Comparison of ENCODE assay signal across 9 cellular contexts in the genomic region with DNA sequence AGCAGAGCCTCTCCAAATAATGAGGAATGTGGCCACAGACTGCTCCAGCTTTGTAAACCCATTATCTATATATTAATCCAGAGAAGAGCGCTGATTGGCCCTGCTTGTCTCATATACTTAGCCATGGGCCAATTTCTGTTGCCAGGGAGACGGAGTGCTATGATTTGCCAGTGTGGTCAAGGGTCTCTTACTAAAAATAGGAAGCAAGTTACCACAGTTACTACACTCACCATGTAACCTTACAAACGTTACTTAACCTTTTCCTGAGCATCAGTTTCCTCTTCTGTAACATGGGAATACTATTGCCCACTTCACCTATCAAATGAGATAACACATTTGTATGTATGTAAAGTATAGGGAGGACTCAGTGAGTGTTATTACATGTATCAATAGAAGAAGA. TPM values are rescaled to one million over a fixed set of nuclear protein-coding genes. Genes with fewer than 3 reads are reported as not detected.
A peak's percentile ranks its signal among the peaks of the same experiment; 100 is the strongest.
DNase-seq lines count a peak whose midpoint lies in the region; ATAC-seq, FAIRE-seq and TF ChIP-seq lines count a peak whose summit lies in the region.
"Had no signal": no experiment of that assay in that cellular context is flagged by ENCODE, and none has a peak within 500 bp of the region (broad histone marks: within the 10 kb centered on the region; RNA-seq: fewer than 3 reads in every experiment).

No MANE protein-coding gene starts in this region.

- no peak for FAIRE-seq in H54 (lab: Jason Lieb, UNC)

- H3K4me1 ChIP-seq in upper lobe of left lung: peaks cover 14 to 31% (median 20%) of the 10 kb centered on the region in 4 donors

- no peaks in the 10 kb centered on the region for H3K9me3 Mint-ChIP-seq in activated naive CD4-positive, alpha-beta T cell treated with anti-CD3 and anti-CD28 coated beads, Interleukin-2, amount 50 U/mL, for 24 hours
- H3K9me3 Mint-ChIP-seq in activated naive CD8-positive, alpha-beta T cell treated with anti-CD3 and anti-CD28 coated beads, Interleukin-2, amount 50 U/mL, for 24 hours: no peaks in the 10 kb centered on the region
- H3K9me3 Mint-ChIP-seq: neural crest cell had no signal

- H3K4me3 ChIP-seq in upper lobe of left lung: no peak overlapping the region

- no peak for TF ChIP-seq CTCF in upper lobe of left lung (IDR thresholded peaks at IDR 0.05)

- peak overlapping the region; percentile 56 to 73 (median 66) for H3K27ac ChIP-seq in upper lobe of left lung

- peak overlapping the region; percentile 71 for H3K27ac Mint-ChIP-seq in activated naive CD4-positive, alpha-beta T cell treated with anti-CD3 and anti-CD28 coated beads, Interleukin-2, amount 50 U/mL, for 24 hours
- H3K27ac Mint-ChIP-seq in activated naive CD8-positive, alpha-beta T cell treated with anti-CD3 and anti-CD28 coated beads, Interleukin-2, amount 50 U/mL, for 24 hours: peak overlapping the region; percentile 80

- ATAC-seq in activated naive CD8-positive, alpha-beta T cell treated with anti-CD3 and anti-CD28 coated beads, Interleukin-2, amount 50 U/mL, for 24 hours: no peak
- no peak for ATAC-seq in upper lobe of left lung (ENCODE audit: low FRiP score in 2 of 2)

- 60 to 64% methylated on average over 3 of the region's 3 CpGs for WGBS in upper lobe of left lung, 2 donors

- no peaks in the 10 kb centered on the region for H3K36me3 ChIP-seq in upper lobe of left lung

- H3K9me3 ChIP-seq in upper lobe of left lung: no peaks in the 10 kb centered on the region

- TF ChIP-seq EP300 in upper lobe of left lung (IDR thresholded peaks at IDR 0.05): no peak

- no peaks in the 10 kb centered on the region for H3K27me3 ChIP-seq in upper lobe of left lung

- peaks cover 5% of the 10 kb centered on the region for H3K27me3 Mint-ChIP-seq in activated naive CD4-positive, alpha-beta T cell treated with anti-CD3 and anti-CD28 coated beads, Interleukin-2, amount 50 U/mL, for 24 hours
- peaks cover 22% of the 10 kb centered on the region for H3K27me3 Mint-ChIP-seq in activated naive CD8-positive, alpha-beta T cell treated with anti-CD3 and anti-CD28 coated beads, Interleukin-2, amount 50 U/mL, for 24 hours

- H3K36me3 Mint-ChIP-seq in activated naive CD4-positive, alpha-beta T cell treated with anti-CD3 and anti-CD28 coated beads, Interleukin-2, amount 50 U/mL, for 24 hours: no peaks in the 10 kb centered on the region
- no peaks in the 10 kb centered on the region for H3K36me3 Mint-ChIP-seq in activated naive CD8-positive, alpha-beta T cell treated with anti-CD3 and anti-CD28 coated beads, Interleukin-2, amount 50 U/mL, for 24 hours (ENCODE audit: low read depth)

- no peak for DNase-seq in activated naive CD4-positive, alpha-beta T cell treated with anti-CD3 and anti-CD28 coated beads, Interleukin-2, amount 50 U/mL, for 16 hours
- no peak for DNase-seq in activated naive CD8-positive, alpha-beta T cell treated with anti-CD3 and anti-CD28 coated beads, Interleukin-2, amount 50 U/mL, for 24 hours
- DNase-seq in lung microvascular endothelial cell (ENCODE audit: low read depth in 2 of 2) (peak; percentile 31 to 39), upper lobe of left lung (peak in 1 of 2 donors; percentile 37), H54 (ENCODE audit: insufficient read length, low spot score) (no peak), NCI-H2107 (lab: John Stamatoyannopoulos, UW) (no peak)
- no peak for DNase-seq in stimulated activated CD4-positive, alpha-beta T cell treated with anti-CD3 and anti-CD28 coated beads, Interleukin-2, amount 100 ng/mL, for 48 hours

- peak overlapping the region; percentile 41 for H3K4me3 Mint-ChIP-seq in activated naive CD4-positive, alpha-beta T cell treated with anti-CD3 and anti-CD28 coated beads, Interleukin-2, amount 50 U/mL, for 24 hours
- H3K4me3 Mint-ChIP-seq in activated naive CD8-positive, alpha-beta T cell treated with anti-CD3 and anti-CD28 coated beads, Interleukin-2, amount 50 U/mL, for 24 hours: no peak overlapping the region
- H3K4me3 Mint-ChIP-seq: neural crest cell had no signal

- peaks cover 29% of the 10 kb centered on the region for H3K4me1 Mint-ChIP-seq in activated naive CD4-positive, alpha-beta T cell treated with anti-CD3 and anti-CD28 coated beads, Interleukin-2, amount 50 U/mL, for 24 hours
- peaks cover 37% of the 10 kb centered on the region for H3K4me1 Mint-ChIP-seq in activated naive CD8-positive, alpha-beta T cell treated with anti-CD3 and anti-CD28 coated beads, Interleukin-2, amount 50 U/mL, for 24 hours

- TF ChIP-seq POLR2A in upper lobe of left lung (IDR thresholded peaks at IDR 0.05) (no peak), H54 (IDR thresholded peaks at IDR 0.05; ENCODE audit: low read depth, low read length) (no peak)

RNA-seq across cellular contexts. Expression of a gene that starts 7.7 kb away (rescaled TPM):
- total RNA-seq in lung microvascular endothelial cell (0.79 and 1.7 TPM in 2 replicates), upper lobe of left lung (10 to 100 TPM in 2 of 6 donors, 1 to 10 TPM in 3, not detected in 1; 2.0 to 12.0 (median 7.9) TPM)
- total RNA-seq: neural crest cell had no signal

RNA-seq across cellular contexts. Expression of a gene that starts 24.3 kb away (rescaled TPM):
- total RNA-seq in lung microvascular endothelial cell (0.20 and 2.8 TPM in 2 replicates), upper lobe of left lung (1 to 10 TPM in 5 of 6 donors, not detected in 1; 2.0 to 4.4 (median 2.1) TPM)
- total RNA-seq: neural crest cell had no signal

RNA-seq across cellular contexts. Expression of a gene that starts 27.7 kb away (rescaled TPM):
- total RNA-seq in lung microvascular endothelial cell: 0.60 and 5.4 TPM in 2 replicates
- 100 to 1,000 TPM; 234 to 983 (median 633) TPM for total RNA-seq in upper lobe of left lung

RNA-seq across cellular contexts. Expression of a gene that starts 32.6 kb away (rescaled TPM):
- total RNA-seq in lung microvascular endothelial cell: not detected in 2 replicates
- total RNA-seq in upper lobe of left lung: not detected
- total RNA-seq: neural crest cell had no signal

RNA-seq across cellular contexts. Expression of a gene that starts 37.6 kb away (rescaled TPM):
- 524 and 1,217 TPM in 2 replicates for total RNA-seq in lung microvascular endothelial cell
- 1,000 to 10,000 TPM in 3 of 6 donors, 100 to 1,000 TPM in 3; 399 to 1,595 (median 925) TPM for total RNA-seq in upper lobe of left lung
- total RNA-seq: neural crest cell had no signal

Comparison
In these comparisons a context has a peak if more than half of its experiments do, and no peak if none do; other contexts are left out.
1. DNase-seq: peak in lung microvascular endothelial cell (2 of 2); none in activated naive CD4-positive, alpha-beta T cell treated with anti-CD3 and anti-CD28 coated beads, Interleukin-2, amount 50 U/mL, for 16 hours (single experiment), activated naive CD8-positive, alpha-beta T cell treated with anti-CD3 and anti-CD28 coated beads, Interleukin-2, amount 50 U/mL, for 24 hours (single experiment), H54 (single experiment), NCI-H2107 (single experiment) and stimulated activated CD4-positive, alpha-beta T cell treated with anti-CD3 and anti-CD28 coated beads, Interleukin-2, amount 100 ng/mL, for 48 hours (0 of 2).
2. RNA of a gene that starts 27.7 kb away (total RNA-seq): 234 to 983 TPM in upper lobe of left lung; 0.60 to 5.4 TPM in lung microvascular endothelial cell; every median in the first group is over 10 times any median in the second.